1 cellular context compared by ENCODE assay signal in the genomic region with DNA sequence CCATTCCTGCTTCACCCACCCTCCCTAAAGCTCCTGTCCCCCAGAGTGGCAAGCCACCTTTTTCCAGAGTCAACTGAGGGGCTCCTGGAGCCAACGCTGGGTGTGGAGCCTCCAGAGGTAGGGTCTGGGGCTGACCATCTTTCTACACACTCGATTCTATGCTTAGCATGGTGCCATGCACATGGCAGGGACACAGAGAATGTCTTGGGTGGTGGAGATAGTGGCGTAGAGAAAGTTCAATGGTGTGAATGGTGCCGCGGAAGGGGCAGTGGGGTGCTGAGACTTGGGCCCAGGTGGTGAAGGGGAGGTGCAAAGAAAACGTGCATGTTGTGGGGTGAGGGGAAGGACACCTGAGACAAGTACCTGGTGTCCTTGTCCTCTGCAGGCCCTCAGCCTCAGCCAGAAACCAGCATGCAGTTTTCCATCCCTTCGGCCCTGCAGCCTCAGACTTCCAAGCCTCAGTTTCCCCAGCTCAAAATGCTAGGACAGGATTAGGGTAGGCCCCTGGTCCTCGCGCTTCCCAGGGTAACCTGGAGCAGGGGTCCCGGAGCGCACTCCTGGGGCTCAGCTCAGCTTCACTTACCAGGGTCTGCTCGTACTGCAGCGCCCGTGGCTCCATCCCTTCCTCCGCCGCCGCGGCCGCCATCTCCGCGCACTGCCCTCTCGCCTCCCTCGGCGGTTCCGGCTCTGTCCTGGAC.
TF ChIP-seq lines count a peak whose summit lies in the region.

No MANE protein-coding gene starts in this region.

TF ChIP-seq in endothelial cell of umbilical vein, 7 proteins besides CTCF, POLR2A, EP300 and RAD21:
- TF ChIP-seq EZH2 (IDR thresholded peaks at IDR 0.05; ENCODE audit: borderline replicate concordance, low read depth, low read length, severe bottlenecking) (no peak), JUN (IDR thresholded peaks at IDR 0.05; ENCODE audit: borderline replicate concordance, insufficient read depth, insufficient read length, low read depth) (no peak), GATA2 (IDR thresholded peaks at IDR 0.05; ENCODE audit: insufficient read depth, insufficient read length, low read depth, low read length) (no peak), POLR2AphosphoS5 (IDR thresholded peaks at IDR 0.05; ENCODE audit: insufficient read depth, low read depth, low read length) (no peak), MYC (IDR thresholded peaks at IDR 0.05; ENCODE audit: low read depth, low read length) (no peak)
- TF ChIP-seq, protein P1, sequence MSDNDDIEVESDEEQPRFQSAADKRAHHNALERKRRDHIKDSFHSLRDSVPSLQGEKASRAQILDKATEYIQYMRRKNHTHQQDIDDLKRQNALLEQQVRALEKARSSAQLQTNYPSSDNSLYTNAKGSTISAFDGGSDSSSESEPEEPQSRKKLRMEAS (IDR thresholded peaks at IDR 0.05; ENCODE audit: insufficient read depth, insufficient read length), result no peak
